In genomic region chr15:90884719-90885431, GRCh38 we compare ENCODE assay signal across 6 cellular contexts. TPM values are rescaled to one million over a fixed set of nuclear protein-coding genes. Genes with fewer than 3 reads are reported as not detected.
DNase-seq lines count a peak whose midpoint lies in the region; ATAC-seq and TF ChIP-seq lines count a peak whose summit lies in the region.

No MANE protein-coding gene starts in this region.

- H3K9me3 Mint-ChIP-seq in CD14-positive monocyte: no peaks in the 10 kb centered on the region
- H3K9me3 Mint-ChIP-seq in activated naive CD4-positive, alpha-beta T cell treated with anti-CD3 and anti-CD28 coated beads, Interleukin-2, amount 50 U/mL, for 72 hours: no peaks in the 10 kb centered on the region

- H3K36me3 ChIP-seq in mesendoderm (ENCODE audit: control insufficient read depth, insufficient read depth, low read length): peaks cover 5% of the 10 kb centered on the region

- H2AK5ac ChIP-seq in mesendoderm (ENCODE audit: low read length): no peak overlapping the region

- H2BK120ac ChIP-seq in mesendoderm (ENCODE audit: low read depth, low read length): no peak overlapping the region

- H3K79me1 ChIP-seq in mesendoderm (ENCODE audit: low read length): no peaks in the 10 kb centered on the region

- peaks cover 0 to 1% (median 0%) of the 10 kb centered on the region in 3 donors for H3K27me3 Mint-ChIP-seq in CD14-positive monocyte (ENCODE audit: low read depth in 3 of 3)

- no peak overlapping the region for H2BK15ac ChIP-seq in mesendoderm (replicated peaks; ENCODE audit: low read depth)

- peak overlapping the region; percentile 85 for H3K18ac ChIP-seq in mesendoderm (ENCODE audit: low read length)

- peak overlapping the region; percentile 81 to 96 (median 94) for H3K27ac Mint-ChIP-seq in CD14-positive monocyte
- peak overlapping the region; percentile 61 to 95 for H3K27ac Mint-ChIP-seq in activated naive CD4-positive, alpha-beta T cell treated with anti-CD3 and anti-CD28 coated beads, Interleukin-2, amount 50 U/mL, for 72 hours

- H3K4me1 Mint-ChIP-seq in CD14-positive monocyte: peaks cover 42% of the 10 kb centered on the region

- peaks cover 5% of the 10 kb centered on the region for H3K4me1 ChIP-seq in mesendoderm (ENCODE audit: control insufficient read depth, low read depth, low read length)

- no peak overlapping the region for H3K23ac ChIP-seq in mesendoderm (ENCODE audit: low read length)

- WGBS in mesendoderm (ENCODE audit: extremely low coverage, insufficient coverage, low lambda C conversion rate): no CpG with 5 or more reads among the region's 16 CpGs

- H3K9ac ChIP-seq in mesendoderm (ENCODE audit: low read length): peak overlapping the region; percentile 75

- DNase-seq in CD14-positive monocyte (ENCODE audit: low spot score) (no peak), mesendoderm (no peak), OCI-M1 (lab: John Stamatoyannopoulos, UW) (no peak), NCI-H2196 (lab: John Stamatoyannopoulos, UW; ENCODE audit: unreplicated experiment) (no peak)
- DNase-seq in activated naive CD4-positive, alpha-beta T cell treated with anti-CD3 and anti-CD28 coated beads, Interleukin-2, amount 50 U/mL, for 72 hours (ENCODE audit: low spot score in 2 of 2): peak in 1 of 2 donors; percentile 43
- no peak for DNase-seq in activated CD4-positive, alpha-beta T cell treated with anti-CD3 and anti-CD28 coated beads for 1 hour

- H3K4ac ChIP-seq in mesendoderm (ENCODE audit: low read depth, low read length): peak overlapping the region; percentile 21

- ATAC-seq in activated naive CD4-positive, alpha-beta T cell treated with anti-CD3 and anti-CD28 coated beads, Interleukin-2, amount 50 U/mL, for 72 hours: peak; percentile 2 to 9

- H3K27me3 ChIP-seq in mesendoderm (ENCODE audit: insufficient read depth, low read length, poor library complexity): no peaks in the 10 kb centered on the region

- H2BK5ac ChIP-seq in mesendoderm (ENCODE audit: low read length): peak overlapping the region; percentile 49

- no peak overlapping the region for H4K5ac ChIP-seq in mesendoderm (ENCODE audit: low read length)

- H3K4me3 Mint-ChIP-seq in CD14-positive monocyte: peak overlapping the region; percentile 93 to 98

- no peak for TF ChIP-seq CTCF in CD14-positive monocyte (IDR thresholded peaks at IDR 0.05)

- H3K4me3 ChIP-seq in mesendoderm (ENCODE audit: low read length): no peak overlapping the region

- H3K4me2 ChIP-seq in mesendoderm (ENCODE audit: low read length): peak overlapping the region; percentile 33

- peak overlapping the region; percentile 97 for H4K8ac ChIP-seq in mesendoderm (ENCODE audit: low read depth, low read length)

- peak overlapping the region; percentile 75 for H3K27ac ChIP-seq in mesendoderm (ENCODE audit: low read depth, low read length)

- intact Hi-C loops in CD14-positive monocyte (cut with micrococcal nuclease): loop anchor here (2.0 to 10.0 kb wide), 3 partner anchors 16 to 183 kb away; partner anchors contain the start of genes BLM (in 1 of the 2) and FURIN (in 1 of the 2)

- peaks cover 45 to 65% of the 10 kb centered on the region in 2 donors for H3K36me3 Mint-ChIP-seq in CD14-positive monocyte
- peaks cover 0 to 13% of the 10 kb centered on the region in 2 donors for H3K36me3 Mint-ChIP-seq in activated naive CD4-positive, alpha-beta T cell treated with anti-CD3 and anti-CD28 coated beads, Interleukin-2, amount 50 U/mL, for 72 hours

- H3K56ac ChIP-seq in mesendoderm (ENCODE audit: low read length): peak overlapping the region; percentile 90

- H3K79me2 ChIP-seq in mesendoderm (ENCODE audit: control insufficient read depth, insufficient read depth, low read length): no peaks in the 10 kb centered on the region

RNA-seq across cellular contexts. Expression of gene FES, which starts 0.6 kb away (rescaled TPM):
- 100 to 1,000 TPM; 140 to 157 TPM for polyA plus RNA-seq in CD14-positive monocyte
- 10 to 100 TPM; 83.9 to 91.4 TPM for total RNA-seq in activated naive CD4-positive, alpha-beta T cell treated with anti-CD3 and anti-CD28 coated beads, Interleukin-2, amount 50 U/mL, for 72 hours
- 4.1 TPM for polyA plus RNA-seq in mesendoderm (2013, experiment 1 of 2)
- polyA plus RNA-seq in mesendoderm (2013, experiment 2 of 2): 4.3 TPM

RNA-seq across cellular contexts. Expression of gene FURIN, which starts 16.5 kb away (rescaled TPM):
- 10 to 100 TPM in 1 of 2 donors, 1 to 10 TPM in 1; 6.5 to 14.3 TPM for polyA plus RNA-seq in CD14-positive monocyte
- 100 to 1,000 TPM; 381 to 721 TPM for total RNA-seq in activated naive CD4-positive, alpha-beta T cell treated with anti-CD3 and anti-CD28 coated beads, Interleukin-2, amount 50 U/mL, for 72 hours
- 23.0 TPM for polyA plus RNA-seq in mesendoderm (2013, experiment 1 of 2)
- 22.8 TPM for polyA plus RNA-seq in mesendoderm (2013, experiment 2 of 2)

RNA-seq across cellular contexts. Expression of gene MAN2A2, which starts 18.2 kb away (rescaled TPM):
- 1 to 10 TPM; 6.6 to 7.3 TPM for polyA plus RNA-seq in CD14-positive monocyte
- 100 to 1,000 TPM in 1 of 2 donors, 10 to 100 TPM in 1; 99.8 to 225 TPM for total RNA-seq in activated naive CD4-positive, alpha-beta T cell treated with anti-CD3 and anti-CD28 coated beads, Interleukin-2, amount 50 U/mL, for 72 hours
- 5.4 TPM for polyA plus RNA-seq in mesendoderm (2013, experiment 1 of 2)
- 7.8 TPM for polyA plus RNA-seq in mesendoderm (2013, experiment 2 of 2)

RNA-seq across cellular contexts. Expression of gene HDDC3, which starts 47.5 kb away (rescaled TPM):
- polyA plus RNA-seq in CD14-positive monocyte: 10 to 100 TPM; 14.8 to 19.7 TPM
- total RNA-seq in activated naive CD4-positive, alpha-beta T cell treated with anti-CD3 and anti-CD28 coated beads, Interleukin-2, amount 50 U/mL, for 72 hours: 10 to 100 TPM; 18.9 to 32.4 TPM
- 11.1 TPM for polyA plus RNA-seq in mesendoderm (2013, experiment 1 of 2)
- polyA plus RNA-seq in mesendoderm (2013, experiment 2 of 2): 11.3 TPM

RNA-seq across cellular contexts. Expression of gene UNC45A, which starts 50.2 kb away (rescaled TPM):
- 10 to 100 TPM; 30.4 to 42.6 TPM for polyA plus RNA-seq in CD14-positive monocyte
- 100 to 1,000 TPM in 1 of 2 donors, 10 to 100 TPM in 1; 75.5 to 112 TPM for total RNA-seq in activated naive CD4-positive, alpha-beta T cell treated with anti-CD3 and anti-CD28 coated beads, Interleukin-2, amount 50 U/mL, for 72 hours
- polyA plus RNA-seq in mesendoderm (2013, experiment 1 of 2): 21.9 TPM
- polyA plus RNA-seq in mesendoderm (2013, experiment 2 of 2): 20.8 TPM
